9 cellular contexts compared by ENCODE assay signal in genomic region chr5:100974082-100974481, GRCh38.
"Had no signal": no experiment of that assay in that cellular context is flagged by ENCODE, and none has a peak within 500 bp of the region (broad histone marks: within the 10 kb centered on the region; RNA-seq: fewer than 3 reads in every experiment).

No MANE protein-coding gene starts in this region.

- H3K4me3 ChIP-seq: GM23338 had no signal

- H2AFZ ChIP-seq: GM23338 had no signal

- DNase-seq: H9, HCEC 1CT, IMR-90, KBM-7 had no signal

- FAIRE-seq: H1, H54, HTR-8/SVneo had no signal

- H3K9ac ChIP-seq: KMS-11 had no signal

- H3K27ac ChIP-seq: KMS-11 had no signal

- ATAC-seq: GM23338 had no signal

- H3K4me2 ChIP-seq: GM23338, KMS-11 had no signal
